ENCODE assay signal across 1 cellular context in the genomic region with DNA sequence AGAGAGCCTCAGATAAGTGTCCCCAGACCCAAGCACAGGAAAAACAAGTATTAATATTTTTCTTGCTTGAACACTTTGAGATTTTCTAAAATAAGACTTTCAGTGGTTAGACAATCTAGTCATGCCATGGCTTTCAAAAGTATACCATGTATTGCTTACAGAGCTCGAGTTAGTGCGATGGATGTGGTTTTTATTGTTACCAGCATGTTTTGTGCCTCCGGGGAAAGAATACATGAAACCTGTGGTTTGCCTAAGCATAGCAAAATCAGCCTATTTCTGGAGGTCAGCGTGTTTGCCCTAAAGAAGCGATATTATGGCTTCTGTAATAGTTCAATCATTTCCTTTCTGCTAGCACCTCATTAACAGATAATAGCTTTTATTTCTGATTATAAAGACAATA.
TF ChIP-seq lines count a peak whose summit lies in the region.

No MANE protein-coding gene starts in this region.

TF ChIP-seq in HepG2, 621 proteins besides CTCF, POLR2A, EP300 and RAD21 (continued from another document):
- no peak for TF ChIP-seq FOXA1 (IDR thresholded peaks at IDR 0.05)
- no peak for TF ChIP-seq FOXA1 (CRISPR knock-in tag; IDR thresholded peaks at IDR 0.05)
- TF ChIP-seq PHF8 (CRISPR knock-in tag; IDR thresholded peaks at IDR 0.05), result no peak
